In genomic region chr6:75349262-75349984, GRCh38 we compare ENCODE assay signal across 8 cellular contexts.
DNase-seq lines count a peak whose midpoint lies in the region; ATAC-seq and TF ChIP-seq lines count a peak whose summit lies in the region.

No MANE protein-coding gene starts in this region.

- H3K27me3 Mint-ChIP-seq in Calu3 (ENCODE audit: unreplicated experiment), result no peaks in the 10 kb centered on the region
- H3K27me3 Mint-ChIP-seq in neural crest cell (ENCODE audit: low read depth), result peaks cover 6% of the 10 kb centered on the region
- peaks cover 38% of the 10 kb centered on the region for H3K27me3 Mint-ChIP-seq in activated naive CD4-positive, alpha-beta T cell treated with anti-CD3 and anti-CD28 coated beads for 36 hours (ENCODE audit: low read depth)

- no peak overlapping the region for H2AFZ ChIP-seq in PC-9

- BruUV-seq in Calu3 (replicated peaks; lab: Mats Ljungman, UMichigan) (no TSS peak), PC-9 (replicated peaks; lab: Mats Ljungman, UMichigan) (no TSS peak)

- H3F3A ChIP-seq in PC-9 (ENCODE audit: insufficient read depth, low read depth), result no peaks in the 10 kb centered on the region

- no peaks in the 10 kb centered on the region for H3K4me1 ChIP-seq in esophagus (ENCODE audit: control insufficient read depth in 2 of 2, insufficient read depth in 2 of 2, low read length in 1 of 2)
- H3K4me1 ChIP-seq in PC-9 (replicated peaks; ENCODE audit: insufficient read depth), result no peaks in the 10 kb centered on the region

- DNase-seq in Calu3 (peak; percentile 58), MG63 (peak; percentile 5), neural crest cell (ENCODE audit: low read depth, low spot score) (peak; percentile 40), PC-9 (no peak)
- DNase-seq in activated naive CD4-positive, alpha-beta T cell treated with anti-CD3 and anti-CD28 coated beads for 36 hours, result no peak

- H3K27ac Mint-ChIP-seq in Calu3 (ENCODE audit: unreplicated experiment) (no peak overlapping the region), neural crest cell (ENCODE audit: unreplicated experiment) (peak overlapping the region; percentile 67)
- H3K27ac Mint-ChIP-seq in activated naive CD4-positive, alpha-beta T cell treated with anti-CD3 and anti-CD28 coated beads for 36 hours, result no peak overlapping the region

- H3K27me3 ChIP-seq in MG63, result no peaks in the 10 kb centered on the region; the same call in 1 of the 2 replicates
- no peaks in the 10 kb centered on the region for H3K27me3 ChIP-seq in esophagus (ENCODE audit: control insufficient read depth in 1 of 2, insufficient read depth in 2 of 2, low read length in 2 of 2)
- no peaks in the 10 kb centered on the region for H3K27me3 ChIP-seq in PC-9 (ENCODE audit: insufficient read depth, low read depth)

- no peak for ATAC-seq in HG03565 (IDR thresholded peaks at IDR 0.05; ENCODE audit: unreplicated experiment)
- ATAC-seq in HG02852 (IDR thresholded peaks at IDR 0.05; ENCODE audit: unreplicated experiment), result no peak

- H3K79me2 ChIP-seq in PC-9 (ENCODE audit: low read depth), result no peaks in the 10 kb centered on the region

- CTCF ChIA-PET in Calu3 (lab: Charles Lee), result interaction anchor here (0.9 to 1.6 kb wide), 3 partner anchors 12 to 52 kb away, joined by 3 to 6 read pairs (median 4); no protein-coding TSS in a partner anchor
- CTCF ChIA-PET in PC-9 (lab: Charles Lee), result no interaction called here
- CTCF ChIA-PET in activated naive CD4-positive, alpha-beta T cell treated with anti-CD3 and anti-CD28 coated beads for 36 hours (lab: Charles Lee), result no interaction called here

- H3K36me3 ChIP-seq in MG63 (no peaks in the 10 kb centered on the region), esophagus (ENCODE audit: control insufficient read depth in 2 of 2, insufficient read depth in 2 of 2, low read length in 1 of 2) (no peaks in the 10 kb centered on the region), PC-9 (ENCODE audit: low read depth) (no peaks in the 10 kb centered on the region)

- no peaks in the 10 kb centered on the region for H4K20me1 ChIP-seq in PC-9 (ENCODE audit: insufficient read depth)

- H3K4me2 ChIP-seq in PC-9, result no peak overlapping the region

- WGBS in esophagus, 2 donors, result 6 to 8% methylated on average over 24 of the region's 24 CpGs

- H3K36me3 Mint-ChIP-seq in Calu3 (ENCODE audit: insufficient read depth, unreplicated experiment) (peaks cover 4% of the 10 kb centered on the region), neural crest cell (ENCODE audit: low read depth) (no peaks in the 10 kb centered on the region)
- no peaks in the 10 kb centered on the region for H3K36me3 Mint-ChIP-seq in activated naive CD4-positive, alpha-beta T cell treated with anti-CD3 and anti-CD28 coated beads for 36 hours (ENCODE audit: low read depth)

- TF ChIP-seq CTCF in Calu3 (IDR thresholded peaks at IDR 0.05; ENCODE audit: unreplicated experiment), result no peak
- peak; percentile 45 for TF ChIP-seq CTCF in neural crest cell (conservative IDR thresholded peaks at IDR 0.05)
- TF ChIP-seq CTCF in PC-9 (conservative IDR thresholded peaks at IDR 0.05), result no peak

- H3K9me2 ChIP-seq in PC-9 (ENCODE audit: insufficient read depth), result no peaks in the 10 kb centered on the region

- intact Hi-C loops in Calu3 (cut with micrococcal nuclease; ENCODE audit: unreplicated experiment) (loop anchor here (1.0 kb wide), 1 partner anchor 52 kb away; no protein-coding TSS in a partner anchor), PC-9 (cut with micrococcal nuclease; ENCODE audit: unreplicated experiment) (no loop called here)
- intact Hi-C loops in activated naive CD4-positive, alpha-beta T cell treated with anti-CD3 and anti-CD28 coated beads for 36 hours (cut with micrococcal nuclease), result no loop called here

- peaks cover 16% of the 10 kb centered on the region for H3K4me1 Mint-ChIP-seq in Calu3 (ENCODE audit: low read depth, unreplicated experiment)
- peaks cover 14% of the 10 kb centered on the region for H3K4me1 Mint-ChIP-seq in neural crest cell
- H3K4me1 Mint-ChIP-seq in activated naive CD4-positive, alpha-beta T cell treated with anti-CD3 and anti-CD28 coated beads for 36 hours (ENCODE audit: low read depth), result peaks cover 6% of the 10 kb centered on the region

- H3K27ac ChIP-seq in esophagus (ENCODE audit: low read depth in 2 of 2, low read length in 1 of 2), result no peak overlapping the region
- H3K27ac ChIP-seq in PC-9, result no peak overlapping the region

- POLR2A ChIA-PET in PC-9 (lab: Charles Lee; ENCODE audit: unreplicated experiment), result no interaction called here

- peak overlapping the region; percentile 80 for H3K4me3 Mint-ChIP-seq in Calu3 (ENCODE audit: low read depth, unreplicated experiment)
- peak overlapping the region; percentile 86 for H3K4me3 Mint-ChIP-seq in neural crest cell
- no peak overlapping the region for H3K4me3 Mint-ChIP-seq in activated naive CD4-positive, alpha-beta T cell treated with anti-CD3 and anti-CD28 coated beads for 36 hours

- H3K9me3 Mint-ChIP-seq in Calu3 (ENCODE audit: low read depth, unreplicated experiment), result no peaks in the 10 kb centered on the region
- no peaks in the 10 kb centered on the region for H3K9me3 Mint-ChIP-seq in neural crest cell
- no peaks in the 10 kb centered on the region for H3K9me3 Mint-ChIP-seq in activated naive CD4-positive, alpha-beta T cell treated with anti-CD3 and anti-CD28 coated beads for 36 hours

- H3K4me3 ChIP-seq in MG63 (peak overlapping the region; percentile 35), esophagus (ENCODE audit: low read depth in 1 of 2, low read length in 2 of 2) (peak overlapping the region; percentile 4 to 15), PC-9 (no peak overlapping the region)

- H3K9me3 ChIP-seq in MG63 (no peaks in the 10 kb centered on the region), esophagus (ENCODE audit: control insufficient read depth in 2 of 2, insufficient read depth in 1 of 2, low read depth in 1 of 2, low read length in 1 of 2) (no peaks in the 10 kb centered on the region), PC-9 (ENCODE audit: insufficient read depth, low read depth) (no peaks in the 10 kb centered on the region)

Comparison
In these comparisons a context has a peak if more than half of its experiments do, and no peak if none do; other contexts are left out.
1. DNase-seq: peak in Calu3 (single experiment), MG63 (single experiment) and neural crest cell (single experiment); none in PC-9 (0 of 2) and activated naive CD4-positive, alpha-beta T cell treated with anti-CD3 and anti-CD28 coated beads for 36 hours (single experiment).